ENCODE assay signal across 1 cellular context in genomic region chr3:196868297-196868661, GRCh38.
TF ChIP-seq lines count a peak whose summit lies in the region.

No MANE protein-coding gene starts in this region.

TF ChIP-seq in WTC11, 78 proteins besides CTCF, POLR2A, EP300 and RAD21 (continued from another document):
- TF ChIP-seq ATF6 (CRISPR knock-in tag; IDR thresholded peaks at IDR 0.05) (no peak), ERG (CRISPR knock-in tag; IDR thresholded peaks at IDR 0.05) (no peak), HMGXB4 (CRISPR knock-in tag; IDR thresholded peaks at IDR 0.05) (peak; percentile 20; the same call in 1 of the 2 replicates), TCF7 (CRISPR knock-in tag; IDR thresholded peaks at IDR 0.05; ENCODE audit: low read depth) (no peak), ZMAT4 (CRISPR knock-in tag; IDR thresholded peaks at IDR 0.05) (no peak), ZBTB43 (CRISPR knock-in tag; IDR thresholded peaks at IDR 0.05) (no peak; the same call in 1 of the 2 replicates)
